In the genomic region with DNA sequence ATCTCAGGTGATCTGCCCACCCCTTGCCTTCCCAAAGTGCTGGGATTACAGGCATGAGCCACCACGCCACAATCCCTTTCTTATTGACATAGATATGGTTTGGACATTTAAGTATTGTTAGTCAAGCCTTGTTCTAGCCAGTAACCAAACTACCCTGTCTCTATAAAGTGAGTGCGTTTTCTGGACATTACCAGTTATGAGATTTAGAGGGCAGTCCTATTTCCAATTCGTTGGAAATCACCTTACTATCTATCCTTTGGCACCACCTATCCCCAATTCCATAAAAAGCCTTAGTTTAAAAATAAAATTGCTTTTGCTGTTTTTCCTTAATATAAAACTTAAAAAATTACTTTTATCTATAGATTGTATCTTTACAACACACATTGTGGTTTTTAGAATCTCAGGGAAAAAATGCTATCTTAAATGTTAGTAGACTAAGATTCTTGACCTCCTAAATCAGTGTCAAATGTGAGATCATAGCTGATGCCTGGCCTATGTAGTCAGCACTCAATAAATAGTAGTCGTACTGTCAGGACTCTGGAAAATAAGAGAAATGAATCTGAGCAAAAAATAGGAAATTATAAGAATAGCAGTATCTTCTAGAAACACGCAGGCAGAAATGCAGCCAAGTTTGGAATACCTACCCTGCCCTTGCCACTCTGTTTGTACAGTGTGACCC, we compare ENCODE assay signal across 14 cellular contexts. TPM values are rescaled to one million over a fixed set of nuclear protein-coding genes. Genes with fewer than 3 reads are reported as not detected.
DNase-seq lines count a peak whose midpoint lies in the region; ATAC-seq, FAIRE-seq and TF ChIP-seq lines count a peak whose summit lies in the region.
"Had no signal": no experiment of that assay in that cellular context is flagged by ENCODE, and none has a peak within 500 bp of the region (broad histone marks: within the 10 kb centered on the region; RNA-seq: fewer than 3 reads in every experiment).

No MANE protein-coding gene starts in this region.

- H3K27ac ChIP-seq in A549: peak overlapping the region; percentile 38 to 47; a peak in 3 of 6 replicates
- H3K27ac ChIP-seq in parathyroid adenoma: peak overlapping the region; percentile 89
- H3K27ac ChIP-seq: ovary, SK-N-MC had no signal

- H3K4me3 Mint-ChIP-seq in T-helper 17 cell: peak overlapping the region; percentile 31
- H3K4me3 Mint-ChIP-seq: central memory CD8-positive, alpha-beta T cell had no signal

- no peaks in the 10 kb centered on the region for H3K27me3 ChIP-seq in parathyroid adenoma (ENCODE audit: control insufficient read depth, insufficient read depth, low read length)
- H3K27me3 ChIP-seq: ovary had no signal

- H3K9ac ChIP-seq in parathyroid adenoma: no peak overlapping the region

- no peaks in the 10 kb centered on the region for H3K79me2 ChIP-seq in parathyroid adenoma

- no peaks in the 10 kb centered on the region for H3K36me3 ChIP-seq in parathyroid adenoma (ENCODE audit: control insufficient read depth, insufficient read depth, low read length)
- H3K36me3 ChIP-seq: ovary had no signal

- peak in 1 of 2 experiments; percentile 46; a peak in 3 of 6 replicates for ATAC-seq in A549
- no peak for ATAC-seq in T-helper 17 cell
- ATAC-seq in HG02970 (IDR thresholded peaks at IDR 0.05; ENCODE audit: low FRiP score, unreplicated experiment): no peak

- TF ChIP-seq CTCF in A549 (IDR thresholded peaks at IDR 0.05): no peak
- no peak for TF ChIP-seq CTCF in fibroblast of the aortic adventitia (IDR thresholded peaks at IDR 0.05; ENCODE audit: insufficient read depth, low read length)
- TF ChIP-seq CTCF in parathyroid adenoma (IDR thresholded peaks at IDR 0.05): no peak

- no peak for FAIRE-seq in A549 (lab: Jason Lieb, UNC)

- no peak for TF ChIP-seq EP300 in A549 (IDR thresholded peaks at IDR 0.05)

- no peak for DNase-seq in A549 (ENCODE audit: low read depth in 1 of 2, low spot score in 1 of 2)
- DNase-seq in T-helper 17 cell: no peak
- DNase-seq in fibroblast of the aortic adventitia (ENCODE audit: low read depth): peak; percentile 71
- DNase-seq in retina: no peak
- no peak for DNase-seq in NCI-H774 (lab: John Stamatoyannopoulos, UW)
- DNase-seq in middle frontal gyrus (ENCODE audit: extremely low spot score, low spot score): no peak
- DNase-seq: DMS153, NCI-H1417 treated with DMSO at 0.1 percent for 48 hours, ovary had no signal

- H3K4me1 ChIP-seq in A549 (peaks cover 27% of the 10 kb centered on the region), parathyroid adenoma (peaks cover 20% of the 10 kb centered on the region)

- no peaks in the 10 kb centered on the region for H3K36me3 Mint-ChIP-seq in T-helper 17 cell (ENCODE audit: low read depth)

- CTCF ChIA-PET in A549 (lab: Yijun Ruan, JAX): interaction anchor here (1.1 to 2.2 kb wide), 3 partner anchors 11 to 15 kb away, joined by 3 to 6 read pairs (median 4); no protein-coding TSS in a partner anchor

- H3K9me3 ChIP-seq in A549 (no peaks in the 10 kb centered on the region), T-helper 17 cell (ENCODE audit: control insufficient read depth, low read length, poor library complexity, severe bottlenecking) (no peaks in the 10 kb centered on the region), parathyroid adenoma (ENCODE audit: control insufficient read depth, low read length) (no peaks in the 10 kb centered on the region)
- H3K9me3 ChIP-seq: ovary had no signal

- POLR2A ChIA-PET in A549 (lab: Yijun Ruan, JAX): no interaction called here

- no peak overlapping the region for H3K4me3 ChIP-seq in A549
- H3K4me3 ChIP-seq in fibroblast of the aortic adventitia (ENCODE audit: low read depth, low read length): no peak overlapping the region
- no peak overlapping the region for H3K4me3 ChIP-seq in parathyroid adenoma (ENCODE audit: low read depth, low read length)
- H3K4me3 ChIP-seq: ovary, SK-N-MC had no signal

- no peak for TF ChIP-seq POLR2A in A549 (IDR thresholded peaks at IDR 0.05; ENCODE audit: low read length)

- peaks cover 26% of the 10 kb centered on the region for H3K27me3 Mint-ChIP-seq in T-helper 17 cell

- H3K4me2 ChIP-seq in A549: peak overlapping the region; percentile 33; the same call in 2 of the 3 replicates
- H3K4me2 ChIP-seq in parathyroid adenoma (ENCODE audit: low read length): peak overlapping the region; percentile 28

- 48% methylated on average over 5 of the region's 5 CpGs for WGBS in A549 (ENCODE audit: missing lambda C conversion rate)

- peaks cover 3% of the 10 kb centered on the region for H3K4me1 Mint-ChIP-seq in T-helper 17 cell
- H3K4me1 Mint-ChIP-seq: central memory CD8-positive, alpha-beta T cell had no signal

- TF ChIP-seq RAD21 in A549 (conservative IDR thresholded peaks at IDR 0.05 in 1 of 2, IDR thresholded peaks at IDR 0.05 in 1 of 2): no peak

- H2AFZ ChIP-seq in parathyroid adenoma: peak overlapping the region; percentile 25

- H3K27ac Mint-ChIP-seq in T-helper 17 cell: no peak overlapping the region
- H3K27ac Mint-ChIP-seq: activated T-helper 2 cell treated with anti-CD3 and anti-CD28 coated beads, Interferon-gamma antibody, Interleukin-2, Interleukin-4, amounts not matched to agents 10 μg/mL and 5 μg/mL and 100 μg/mL, durations not matched to agents 14 hours and 24 hours and 36 hours had no signal

TF ChIP-seq in A549, 52 proteins besides CTCF, POLR2A, EP300 and RAD21:
- no peak for TF ChIP-seq MAZ (IDR thresholded peaks at IDR 0.05; ENCODE audit: borderline replicate concordance, low read depth, low read length)
- no peak for TF ChIP-seq CBX2 (IDR thresholded peaks at IDR 0.05; ENCODE audit: borderline replicate concordance, low read depth)
- no peak for TF ChIP-seq RCOR1 (IDR thresholded peaks at IDR 0.05; ENCODE audit: low read depth, low read length)

RNA-seq across cellular contexts. Expression of a gene that starts 57.0 kb away (rescaled TPM):
- 3.7 and 4.2 TPM in 2 replicates for polyA plus RNA-seq in A549 (2011; rRNA removed)
- polyA plus RNA-seq in A549 (2012; cell fraction: cytosol; rRNA removed): 1.7 TPM in 2 replicates
- polyA plus RNA-seq in A549 (2012; cell fraction: nucleus; rRNA removed): 3.2 and 3.3 TPM in 2 replicates
- 6.3 to 6.5 TPM (median 6.5 TPM) in 3 replicates for polyA plus RNA-seq in A549 (2017; fragmentation: RNase III; extraction: RNeasy Plus Mini Kit Qiagen cat#74134 plus additional on column Dnase treatment)
- 1.4 and 1.7 TPM in 2 replicates for polyA minus RNA-seq in A549 (2011; rRNA and poly(A)+ RNA removed)
- 1 to 10 TPM; 3.4 to 5.0 TPM for total RNA-seq in T-helper 17 cell
- 4.5 and 5.7 TPM in 2 replicates for total RNA-seq in fibroblast of the aortic adventitia (ENCODE audit: low replicate concordance)

RNA-seq across cellular contexts. Expression of a gene that starts 57.0 kb away (rescaled TPM):
- polyA plus RNA-seq in A549 (2011; rRNA removed) (15.5 and 21.0 TPM in 2 replicates), A549 (2017; fragmentation: RNase III; extraction: RNeasy Plus Mini Kit Qiagen cat#74134 plus additional on column Dnase treatment) (13.3 to 13.5 TPM (median 13.4 TPM) in 3 replicates)
- polyA plus RNA-seq in A549 (2012; cell fraction: cytosol; rRNA removed): 4.8 and 5.4 TPM in 2 replicates
- polyA plus RNA-seq in A549 (2012; cell fraction: nucleus; rRNA removed): 6.6 and 11.8 TPM in 2 replicates
- 9.5 and 15.6 TPM in 2 replicates for polyA minus RNA-seq in A549 (2011; rRNA and poly(A)+ RNA removed)
- total RNA-seq in T-helper 17 cell (10 to 100 TPM; 22.7 to 25.4 TPM), fibroblast of the aortic adventitia (ENCODE audit: low replicate concordance) (20.6 and 31.2 TPM in 2 replicates)
